8 cellular contexts compared by ENCODE assay signal in genomic region chr1:15272009-15272781, GRCh38. TPM values are rescaled to one million over a fixed set of nuclear protein-coding genes. Genes with fewer than 3 reads are reported as not detected.
DNase-seq lines count a peak whose midpoint lies in the region; ATAC-seq and TF ChIP-seq lines count a peak whose summit lies in the region.

No MANE protein-coding gene starts in this region.

- H3K4me1 ChIP-seq in SK-N-SH (ENCODE audit: control insufficient read depth in 1 of 2, insufficient read depth in 2 of 2, low read depth in 1 of 2, low read length in 1 of 2): peaks cover 0 to 5% of the 10 kb centered on the region in 2 experiments; a peak in 1 of 4 replicates

- H4K20me1 ChIP-seq in SK-N-SH (ENCODE audit: insufficient read depth): no peaks in the 10 kb centered on the region

- no peak for TF ChIP-seq EP300 in SK-N-SH (IDR thresholded peaks at IDR 0.05; ENCODE audit: borderline replicate concordance in 1 of 2, low read depth in 1 of 2, low read length in 1 of 2)

- peak; percentile 96 for TF ChIP-seq RAD21 in SK-N-SH (IDR thresholded peaks at IDR 0.05; ENCODE audit: low read length)

- CTCF ChIA-PET in SK-N-SH (lab: Yijun Ruan, JAX): interaction anchor here (0.6 to 7.5 kb wide), 48 partner anchors 11 to 189 kb away, joined by 3 to 119 read pairs (median 4); partner anchors contain the start of genes FHAD1 and TMEM51

- no peaks in the 10 kb centered on the region for H3K9me2 ChIP-seq in SK-N-SH

- H3F3A ChIP-seq in SK-N-SH (replicated peaks; ENCODE audit: insufficient read depth): no peaks in the 10 kb centered on the region

- H3K4me2 ChIP-seq in SK-N-SH: no peak overlapping the region

- H3K27me3 ChIP-seq in SK-N-SH (ENCODE audit: insufficient read depth): no peaks in the 10 kb centered on the region

- no peak overlapping the region for H3K4me3 ChIP-seq in SK-N-SH (ENCODE audit: low read depth in 2 of 2, low read length in 1 of 2)

- DNase-seq in Right ventricle myocardium inferior (ENCODE audit: missing footprints) (peak; percentile 72), cardiac septum (ENCODE audit: low spot score) (no peak), NCI-H1048 (lab: John Stamatoyannopoulos, UW) (peak; percentile 47), SK-N-SH (peak; percentile 85), cerebellum (ENCODE audit: low spot score) (peak; percentile 85), left colon (peak; percentile 64 to 72)
- peak; percentile 28 for DNase-seq in stimulated activated CD4-positive, alpha-beta T cell treated with anti-CD3 and anti-CD28 coated beads, Interleukin-4, amount 100 ng/mL, for 1 hour
- no peak for DNase-seq in activated CD4-positive, CD25-positive, alpha-beta regulatory T cell treated with anti-CD3 and anti-CD28 coated beads, Interleukin-2, amount 50 U/mL, for 72 hours

- H3K79me2 ChIP-seq in SK-N-SH (ENCODE audit: insufficient read depth): no peaks in the 10 kb centered on the region

- H3K36me3 ChIP-seq in SK-N-SH (replicated peaks in 1 of 2; ENCODE audit: control insufficient read depth in 1 of 2, insufficient read depth in 2 of 2, low read length in 1 of 2): no peaks in the 10 kb centered on the region

- ATAC-seq in Right ventricle myocardium inferior (peak; percentile 74), left colon (peak; percentile 87)

- no peak overlapping the region for H3K27ac ChIP-seq in SK-N-SH (ENCODE audit: low read depth in 2 of 2, low read length in 1 of 2)

- peak; percentile 82 for TF ChIP-seq CTCF in SK-N-SH (IDR thresholded peaks at IDR 0.05)

- 47% methylated on average over 21 of the region's 26 CpGs for WGBS in SK-N-SH (ENCODE audit: low lambda C conversion rate)

- POLR2A ChIA-PET in SK-N-SH (lab: Yijun Ruan, JAX): interaction anchor here (0.5 to 2.3 kb wide), 5 partner anchors 72 to 144 kb away, joined by 3 to 9 read pairs (median 5); partner anchors contain the start of gene TMEM51

- H2AFZ ChIP-seq in SK-N-SH (ENCODE audit: low read depth): no peak overlapping the region

- intact Hi-C loops in Right ventricle myocardium inferior (cut with DNase I): loop anchor here (1.0 to 2.0 kb wide), 3 partner anchors 67 to 143 kb away; no protein-coding TSS in a partner anchor
- intact Hi-C loops in cardiac septum (cut with DNase I): loop anchor here (1.0 to 2.0 kb wide), 2 partner anchors 119 to 144 kb away; partner anchors contain the start of gene TMEM51
- intact Hi-C loops in left colon (cut with DNase I, micrococcal nuclease): loop anchor here (5.0 to 10.0 kb wide), 3 partner anchors 117 to 147 kb away; partner anchors contain the start of gene TMEM51 (in 1 of the 2)

- H3K9me3 ChIP-seq in SK-N-SH: no peaks in the 10 kb centered on the region

- no peak overlapping the region for H3K9ac ChIP-seq in SK-N-SH

TF ChIP-seq in SK-N-SH, 30 proteins besides CTCF, POLR2A, EP300 and RAD21:
- TF ChIP-seq SMC3 (IDR thresholded peaks at IDR 0.05; ENCODE audit: low read depth, low read length): peak; percentile 96
- TF ChIP-seq FOSL2 (IDR thresholded peaks at IDR 0.05; ENCODE audit: borderline replicate concordance, low read depth): peak; percentile 70
- peak; percentile 58; the same call in 1 of the 2 replicates for TF ChIP-seq MAX (IDR thresholded peaks at IDR 0.05; ENCODE audit: low read depth)
- peak; percentile 26; the same call in 1 of the 2 replicates for TF ChIP-seq SIN3A (IDR thresholded peaks at IDR 0.05; ENCODE audit: borderline replicate concordance, low read depth, low read length)
- TF ChIP-seq JUND (IDR thresholded peaks at IDR 0.05): peak; percentile 50
- TF ChIP-seq MXI1 (IDR thresholded peaks at IDR 0.05; ENCODE audit: low read depth, low read length): peak; percentile 67
- no peak for TF ChIP-seq MEF2A (IDR thresholded peaks at IDR 0.05; ENCODE audit: borderline replicate concordance, low read depth)
- no peak for TF ChIP-seq ZBTB33 (IDR thresholded peaks at IDR 0.05; ENCODE audit: borderline replicate concordance, low read depth)
- TF ChIP-seq NRF1 (IDR thresholded peaks at IDR 0.05; ENCODE audit: low read depth, low read length): no peak

RNA-seq across cellular contexts. Expression of gene FHAD1, which starts 25.2 kb away (rescaled TPM):
- total RNA-seq in Right ventricle myocardium inferior (not detected), cardiac septum (0.32 TPM), cerebellum (2.4 TPM), left colon (1 to 10 TPM; 1.2 to 1.3 TPM)
- 0.48 and 0.55 TPM in 2 replicates for polyA plus RNA-seq in SK-N-SH (2012; rRNA removed)
- polyA plus RNA-seq in SK-N-SH (2012; cell fraction: cytosol; rRNA removed): 0.26 and 0.31 TPM in 2 replicates
- 0.82 and 1.5 TPM in 2 replicates for polyA plus RNA-seq in SK-N-SH (2012; cell fraction: nucleus; rRNA removed)

Comparison
In these comparisons a context has a peak if more than half of its experiments do, and no peak if none do; other contexts are left out.
1. DNase-seq: peak in Right ventricle myocardium inferior (single experiment), NCI-H1048 (single experiment), SK-N-SH (single experiment), cerebellum (single experiment), left colon (2 of 2) and stimulated activated CD4-positive, alpha-beta T cell treated with anti-CD3 and anti-CD28 coated beads, Interleukin-4, amount 100 ng/mL, for 1 hour (single experiment); none in cardiac septum (single experiment) and activated CD4-positive, CD25-positive, alpha-beta regulatory T cell treated with anti-CD3 and anti-CD28 coated beads, Interleukin-2, amount 50 U/mL, for 72 hours (single experiment).